ENCODE assay signal across 13 cellular contexts in genomic region chr4:47315346-47315745, GRCh38.
DNase-seq lines count a peak whose midpoint lies in the region; ATAC-seq, FAIRE-seq and TF ChIP-seq lines count a peak whose summit lies in the region.
"Had no signal": no experiment of that assay in that cellular context is flagged by ENCODE, and none has a peak within 500 bp of the region (broad histone marks: within the 10 kb centered on the region; RNA-seq: fewer than 3 reads in every experiment).

No MANE protein-coding gene starts in this region.

- intact Hi-C loops in A673 (cut with micrococcal nuclease; ENCODE audit: unreplicated experiment): no loop called here
- intact Hi-C loops in upper lobe of right lung (cut with DNase I): no loop called here

- ATAC-seq in GM19455 (IDR thresholded peaks at IDR 0.05; ENCODE audit: unreplicated experiment) (peak; percentile 59), HG03108 (IDR thresholded peaks at IDR 0.05; ENCODE audit: unreplicated experiment) (peak; percentile 49), upper lobe of right lung (no peak)
- ATAC-seq: Right ventricle myocardium inferior had no signal

- H3K27me3 ChIP-seq in A673 (replicated peaks; ENCODE audit: insufficient read depth, low read depth, low read length, poor library complexity): no peaks in the 10 kb centered on the region
- no peaks in the 10 kb centered on the region for H3K27me3 ChIP-seq in upper lobe of right lung

- H3K27ac ChIP-seq in A673 (ENCODE audit: low read depth, low read length, poor library complexity, severe bottlenecking): no peak overlapping the region
- no peak overlapping the region for H3K27ac ChIP-seq in upper lobe of right lung
- H3K27ac ChIP-seq: thoracic aorta had no signal

- FAIRE-seq in GM19239 (lab: Jason Lieb, UNC): no peak

- POLR2A ChIA-PET in A673 (lab: Charles Lee; ENCODE audit: low non-redundant PET): no interaction called here

- no peak overlapping the region for H3K4me3 ChIP-seq in A673 (ENCODE audit: low read depth, low read length, poor library complexity, severe bottlenecking)
- H3K4me3 ChIP-seq in astrocyte of the spinal cord (ENCODE audit: low read depth, low read length): no peak overlapping the region
- no peak overlapping the region for H3K4me3 ChIP-seq in upper lobe of right lung
- H3K4me3 ChIP-seq: thoracic aorta had no signal

- no peaks in the 10 kb centered on the region for H3K36me3 ChIP-seq in A673 (ENCODE audit: insufficient read depth, low read length, poor library complexity, severe bottlenecking)
- H3K36me3 ChIP-seq in upper lobe of right lung: no peaks in the 10 kb centered on the region
- H3K36me3 ChIP-seq: thoracic aorta had no signal

- CTCF ChIA-PET in A673 (lab: Charles Lee): no interaction called here

- H3K9me3 ChIP-seq in A673 (ENCODE audit: low read depth, low read length, poor library complexity, severe bottlenecking) (no peaks in the 10 kb centered on the region), upper lobe of right lung (no peaks in the 10 kb centered on the region)
- H3K9me3 ChIP-seq: thoracic aorta had no signal

- no peaks in the 10 kb centered on the region for H3K4me1 ChIP-seq in A673 (ENCODE audit: insufficient read depth, low read length, poor library complexity, severe bottlenecking)
- H3K4me1 ChIP-seq in upper lobe of right lung: no peaks in the 10 kb centered on the region

- DNase-seq in A673 (ENCODE audit: low spot score) (peak; percentile 39), astrocyte of the spinal cord (ENCODE audit: low read depth, low spot score) (peak; percentile 78), HK-2 (ENCODE audit: unreplicated experiment) (no peak), SK-N-DZ (ENCODE audit: low spot score) (no peak), GM19239 (ENCODE audit: insufficient read length, low spot score) (no peak), upper lobe of right lung (no peak)
- DNase-seq: central memory CD4-positive, alpha-beta T cell; naive B cell; NCI-H1436 treated with DMSO at 0.1 percent for 48 hours had no signal

- BruUV-seq in A673 (replicated peaks; lab: Mats Ljungman, UMichigan): no TSS peak

- no peak for TF ChIP-seq CTCF in A673 (conservative IDR thresholded peaks at IDR 0.05; ENCODE audit: low read depth, low read length)
- TF ChIP-seq CTCF in astrocyte of the spinal cord (IDR thresholded peaks at IDR 0.05; ENCODE audit: low read depth, low read length): no peak
- TF ChIP-seq CTCF in upper lobe of right lung (IDR thresholded peaks at IDR 0.05): no peak

- in situ Hi-C loops in astrocyte of the spinal cord (cut with HindIII; ENCODE audit: low sequenced_read_pairs): no loop called here

Comparison
In these comparisons a context has a peak if more than half of its experiments do, and no peak if none do; other contexts are left out.
1. DNase-seq: peak in A673 (single experiment) and astrocyte of the spinal cord (single experiment); none in HK-2 (single experiment), SK-N-DZ (single experiment), GM19239 (single experiment) and upper lobe of right lung (single experiment).